ENCODE assay signal across 1 cellular context in the genomic region with DNA sequence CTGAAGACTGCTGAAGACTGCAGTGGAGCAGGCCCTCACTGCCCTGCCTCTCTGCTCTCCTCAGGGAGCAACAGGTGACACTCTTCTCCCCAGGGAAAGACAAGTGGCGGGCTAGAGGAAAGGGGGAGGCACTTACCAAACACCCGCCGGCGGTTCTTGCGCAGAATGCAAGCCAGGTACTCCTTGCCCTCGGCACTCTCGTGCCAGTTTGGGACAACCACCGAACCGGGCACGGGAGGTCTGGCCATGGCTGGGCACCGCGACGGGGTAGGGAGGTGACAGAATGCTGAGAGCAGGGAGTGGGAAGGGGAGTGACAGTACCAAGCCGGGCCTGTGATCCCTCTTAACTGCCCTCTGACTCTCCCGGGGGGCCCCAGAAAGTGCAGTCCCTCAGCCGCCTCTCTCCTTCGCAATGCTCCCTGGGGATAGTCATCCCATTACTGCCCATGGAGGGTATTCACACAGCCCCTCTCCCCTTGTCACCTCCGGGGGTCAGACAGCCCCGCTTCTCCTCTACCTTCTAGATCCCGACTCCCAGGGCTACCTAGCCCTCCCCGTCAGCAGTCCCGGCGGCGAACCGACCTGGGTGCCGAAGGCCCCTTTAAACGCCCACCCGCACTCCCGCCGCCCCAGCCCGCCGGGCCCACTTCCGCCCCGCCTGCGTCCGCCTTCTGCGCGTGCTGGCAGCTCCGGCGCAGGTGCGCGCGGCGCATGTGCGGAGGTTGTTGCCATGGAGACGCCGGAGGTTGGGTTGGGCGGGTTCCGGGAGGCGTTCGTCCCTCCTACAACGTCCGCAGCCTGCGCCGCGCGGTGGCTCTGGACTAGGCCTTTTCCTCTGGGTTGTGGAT.
TF ChIP-seq lines count a peak whose summit lies in the region.

A gene with protein sequence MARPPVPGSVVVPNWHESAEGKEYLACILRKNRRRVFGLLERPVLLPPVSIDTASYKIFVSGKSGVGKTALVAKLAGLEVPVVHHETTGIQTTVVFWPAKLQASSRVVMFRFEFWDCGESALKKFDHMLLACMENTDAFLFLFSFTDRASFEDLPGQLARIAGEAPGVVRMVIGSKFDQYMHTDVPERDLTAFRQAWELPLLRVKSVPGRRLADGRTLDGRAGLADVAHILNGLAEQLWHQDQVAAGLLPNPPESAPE (minus strand): TSS at position 689 of the 848 bp plus-strand sequence. CDS start 441 bp downstream, at position 248.

TF ChIP-seq in HepG2, 621 proteins besides CTCF, POLR2A, EP300 and RAD21 (continued from another document and continues in another):
- TF ChIP-seq, protein P1, sequence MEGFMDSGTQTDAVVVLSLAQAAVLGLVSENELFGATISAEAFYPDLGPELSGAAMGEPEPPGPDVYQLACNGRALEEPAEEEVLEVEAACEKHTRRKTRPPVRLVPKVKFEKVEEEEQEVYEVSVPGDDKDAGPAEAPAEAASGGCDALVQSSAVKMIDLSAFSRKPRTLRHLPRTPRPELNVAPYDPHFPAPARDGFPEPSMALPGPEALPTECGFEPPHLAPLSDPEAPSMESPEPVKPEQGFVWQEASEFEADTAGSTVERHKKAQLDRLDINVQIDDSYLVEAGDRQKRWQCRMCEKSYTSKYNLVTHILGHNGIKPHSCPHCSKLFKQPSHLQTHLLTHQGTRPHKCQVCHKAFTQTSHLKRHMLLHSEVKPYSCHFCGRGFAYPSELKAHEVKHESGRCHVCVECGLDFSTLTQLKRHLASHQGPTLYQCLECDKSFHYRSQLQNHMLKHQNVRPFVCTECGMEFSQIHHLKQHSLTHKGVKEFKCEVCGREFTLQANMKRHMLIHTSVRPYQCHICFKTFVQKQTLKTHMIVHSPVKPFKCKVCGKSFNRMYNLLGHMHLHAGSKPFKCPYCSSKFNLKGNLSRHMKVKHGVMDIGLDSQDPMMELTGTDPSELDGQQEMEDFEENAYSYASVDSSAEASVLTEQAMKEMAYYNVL (CRISPR knock-in tag; IDR thresholded peaks at IDR 0.05; ENCODE audit: borderline replicate concordance): no peak
- TF ChIP-seq EZH2 (conservative IDR thresholded peaks at IDR 0.05; ENCODE audit: low read depth, low read length) (no peak), MEIS1 (CRISPR knock-in tag; IDR thresholded peaks at IDR 0.05; ENCODE audit: borderline replicate concordance) (no peak), SRSF1 (optimal IDR thresholded peaks at IDR 0.05; ENCODE audit: low read depth, low read length) (no peak), PHF20 (CRISPR knock-in tag; IDR thresholded peaks at IDR 0.05) (peak; percentile 59), NCOA1 (CRISPR knock-in tag; IDR thresholded peaks at IDR 0.05) (no peak), ZNF232 (CRISPR knock-in tag; IDR thresholded peaks at IDR 0.05; ENCODE audit: borderline replicate concordance) (no peak), ZNF260 (CRISPR knock-in tag; IDR thresholded peaks at IDR 0.05; ENCODE audit: borderline replicate concordance, low read depth) (no peak), CBFB (CRISPR knock-in tag; IDR thresholded peaks at IDR 0.05) (no peak), CENPX (CRISPR knock-in tag; IDR thresholded peaks at IDR 0.05) (no peak), GPN1 (CRISPR knock-in tag; IDR thresholded peaks at IDR 0.05; ENCODE audit: borderline replicate concordance) (no peak), ZNF230 (CRISPR knock-in tag; IDR thresholded peaks at IDR 0.05) (no peak; the same call in 1 of the 2 replicates), HHEX (CRISPR knock-in tag; IDR thresholded peaks at IDR 0.05) (no peak), NFE2 (CRISPR knock-in tag; IDR thresholded peaks at IDR 0.05) (no peak), HIVEP1 (CRISPR knock-in tag; IDR thresholded peaks at IDR 0.05) (no peak), KDM1A (CRISPR knock-in tag; IDR thresholded peaks at IDR 0.05) (no peak), NCOA2 (CRISPR knock-in tag; IDR thresholded peaks at IDR 0.05) (0 out of 2 replicates have a peak, but pooled peaks have one; percentile 21), TSC22D2 (CRISPR knock-in tag; IDR thresholded peaks at IDR 0.05; ENCODE audit: borderline replicate concordance) (no peak), AGO2 (optimal IDR thresholded peaks at IDR 0.05; ENCODE audit: low read depth, low read length) (no peak), NPAS2 (CRISPR knock-in tag; IDR thresholded peaks at IDR 0.05; ENCODE audit: borderline replicate concordance) (no peak), ZKSCAN8 (CRISPR knock-in tag; IDR thresholded peaks at IDR 0.05; ENCODE audit: borderline replicate concordance) (no peak), ZIK1 (CRISPR knock-in tag; IDR thresholded peaks at IDR 0.05; ENCODE audit: borderline replicate concordance, low read depth) (no peak; the same call in 1 of the 2 replicates), CHD4 (IDR thresholded peaks at IDR 0.05; ENCODE audit: borderline replicate concordance, low read length) (no peak), DR1 (CRISPR knock-in tag; IDR thresholded peaks at IDR 0.05) (no peak), ZSCAN12 (CRISPR knock-in tag; IDR thresholded peaks at IDR 0.05) (peak; percentile 27; the same call in 1 of the 2 replicates)
- TF ChIP-seq, protein P2, sequence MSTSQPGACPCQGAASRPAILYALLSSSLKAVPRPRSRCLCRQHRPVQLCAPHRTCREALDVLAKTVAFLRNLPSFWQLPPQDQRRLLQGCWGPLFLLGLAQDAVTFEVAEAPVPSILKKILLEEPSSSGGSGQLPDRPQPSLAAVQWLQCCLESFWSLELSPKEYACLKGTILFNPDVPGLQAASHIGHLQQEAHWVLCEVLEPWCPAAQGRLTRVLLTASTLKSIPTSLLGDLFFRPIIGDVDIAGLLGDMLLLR (CRISPR knock-in tag; IDR thresholded peaks at IDR 0.05): 0 out of 2 replicates have a peak, but pooled peaks have one; percentile 50
- TF ChIP-seq, protein P3, sequence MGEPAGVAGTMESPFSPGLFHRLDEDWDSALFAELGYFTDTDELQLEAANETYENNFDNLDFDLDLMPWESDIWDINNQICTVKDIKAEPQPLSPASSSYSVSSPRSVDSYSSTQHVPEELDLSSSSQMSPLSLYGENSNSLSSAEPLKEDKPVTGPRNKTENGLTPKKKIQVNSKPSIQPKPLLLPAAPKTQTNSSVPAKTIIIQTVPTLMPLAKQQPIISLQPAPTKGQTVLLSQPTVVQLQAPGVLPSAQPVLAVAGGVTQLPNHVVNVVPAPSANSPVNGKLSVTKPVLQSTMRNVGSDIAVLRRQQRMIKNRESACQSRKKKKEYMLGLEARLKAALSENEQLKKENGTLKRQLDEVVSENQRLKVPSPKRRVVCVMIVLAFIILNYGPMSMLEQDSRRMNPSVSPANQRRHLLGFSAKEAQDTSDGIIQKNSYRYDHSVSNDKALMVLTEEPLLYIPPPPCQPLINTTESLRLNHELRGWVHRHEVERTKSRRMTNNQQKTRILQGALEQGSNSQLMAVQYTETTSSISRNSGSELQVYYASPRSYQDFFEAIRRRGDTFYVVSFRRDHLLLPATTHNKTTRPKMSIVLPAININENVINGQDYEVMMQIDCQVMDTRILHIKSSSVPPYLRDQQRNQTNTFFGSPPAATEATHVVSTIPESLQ (CRISPR knock-in tag; conservative IDR thresholded peaks at IDR 0.05): 0 out of 2 replicates have a peak, but pooled peaks have one; percentile 35
- TF ChIP-seq, protein P4, sequence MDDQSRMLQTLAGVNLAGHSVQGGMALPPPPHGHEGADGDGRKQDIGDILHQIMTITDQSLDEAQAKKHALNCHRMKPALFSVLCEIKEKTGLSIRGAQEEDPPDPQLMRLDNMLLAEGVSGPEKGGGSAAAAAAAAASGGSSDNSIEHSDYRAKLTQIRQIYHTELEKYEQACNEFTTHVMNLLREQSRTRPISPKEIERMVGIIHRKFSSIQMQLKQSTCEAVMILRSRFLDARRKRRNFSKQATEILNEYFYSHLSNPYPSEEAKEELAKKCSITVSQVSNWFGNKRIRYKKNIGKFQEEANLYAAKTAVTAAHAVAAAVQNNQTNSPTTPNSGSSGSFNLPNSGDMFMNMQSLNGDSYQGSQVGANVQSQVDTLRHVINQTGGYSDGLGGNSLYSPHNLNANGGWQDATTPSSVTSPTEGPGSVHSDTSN (CRISPR knock-in tag; IDR thresholded peaks at IDR 0.05; ENCODE audit: borderline replicate concordance): no peak
- TF ChIP-seq, protein P5, sequence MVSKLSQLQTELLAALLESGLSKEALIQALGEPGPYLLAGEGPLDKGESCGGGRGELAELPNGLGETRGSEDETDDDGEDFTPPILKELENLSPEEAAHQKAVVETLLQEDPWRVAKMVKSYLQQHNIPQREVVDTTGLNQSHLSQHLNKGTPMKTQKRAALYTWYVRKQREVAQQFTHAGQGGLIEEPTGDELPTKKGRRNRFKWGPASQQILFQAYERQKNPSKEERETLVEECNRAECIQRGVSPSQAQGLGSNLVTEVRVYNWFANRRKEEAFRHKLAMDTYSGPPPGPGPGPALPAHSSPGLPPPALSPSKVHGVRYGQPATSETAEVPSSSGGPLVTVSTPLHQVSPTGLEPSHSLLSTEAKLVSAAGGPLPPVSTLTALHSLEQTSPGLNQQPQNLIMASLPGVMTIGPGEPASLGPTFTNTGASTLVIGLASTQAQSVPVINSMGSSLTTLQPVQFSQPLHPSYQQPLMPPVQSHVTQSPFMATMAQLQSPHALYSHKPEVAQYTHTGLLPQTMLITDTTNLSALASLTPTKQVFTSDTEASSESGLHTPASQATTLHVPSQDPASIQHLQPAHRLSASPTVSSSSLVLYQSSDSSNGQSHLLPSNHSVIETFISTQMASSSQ (IDR thresholded peaks at IDR 0.05; ENCODE audit: low read depth): no peak
- TF ChIP-seq, protein P5 (CRISPR knock-in tag; IDR thresholded peaks at IDR 0.05; ENCODE audit: borderline replicate concordance): no peak
- TF ChIP-seq, protein P6, sequence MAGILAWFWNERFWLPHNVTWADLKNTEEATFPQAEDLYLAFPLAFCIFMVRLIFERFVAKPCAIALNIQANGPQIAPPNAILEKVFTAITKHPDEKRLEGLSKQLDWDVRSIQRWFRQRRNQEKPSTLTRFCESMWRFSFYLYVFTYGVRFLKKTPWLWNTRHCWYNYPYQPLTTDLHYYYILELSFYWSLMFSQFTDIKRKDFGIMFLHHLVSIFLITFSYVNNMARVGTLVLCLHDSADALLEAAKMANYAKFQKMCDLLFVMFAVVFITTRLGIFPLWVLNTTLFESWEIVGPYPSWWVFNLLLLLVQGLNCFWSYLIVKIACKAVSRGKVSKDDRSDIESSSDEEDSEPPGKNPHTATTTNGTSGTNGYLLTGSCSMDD (CRISPR knock-in tag; IDR thresholded peaks at IDR 0.05): no peak
- TF ChIP-seq, protein P7, sequence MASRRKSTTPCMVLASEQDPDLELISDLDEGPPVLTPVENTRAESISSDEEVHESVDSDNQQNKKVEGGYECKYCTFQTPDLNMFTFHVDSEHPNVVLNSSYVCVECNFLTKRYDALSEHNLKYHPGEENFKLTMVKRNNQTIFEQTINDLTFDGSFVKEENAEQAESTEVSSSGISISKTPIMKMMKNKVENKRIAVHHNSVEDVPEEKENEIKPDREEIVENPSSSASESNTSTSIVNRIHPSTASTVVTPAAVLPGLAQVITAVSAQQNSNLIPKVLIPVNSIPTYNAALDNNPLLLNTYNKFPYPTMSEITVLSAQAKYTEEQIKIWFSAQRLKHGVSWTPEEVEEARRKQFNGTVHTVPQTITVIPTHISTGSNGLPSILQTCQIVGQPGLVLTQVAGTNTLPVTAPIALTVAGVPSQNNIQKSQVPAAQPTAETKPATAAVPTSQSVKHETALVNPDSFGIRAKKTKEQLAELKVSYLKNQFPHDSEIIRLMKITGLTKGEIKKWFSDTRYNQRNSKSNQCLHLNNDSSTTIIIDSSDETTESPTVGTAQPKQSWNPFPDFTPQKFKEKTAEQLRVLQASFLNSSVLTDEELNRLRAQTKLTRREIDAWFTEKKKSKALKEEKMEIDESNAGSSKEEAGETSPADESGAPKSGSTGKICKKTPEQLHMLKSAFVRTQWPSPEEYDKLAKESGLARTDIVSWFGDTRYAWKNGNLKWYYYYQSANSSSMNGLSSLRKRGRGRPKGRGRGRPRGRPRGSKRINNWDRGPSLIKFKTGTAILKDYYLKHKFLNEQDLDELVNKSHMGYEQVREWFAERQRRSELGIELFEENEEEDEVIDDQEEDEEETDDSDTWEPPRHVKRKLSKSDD (CRISPR knock-in tag; IDR thresholded peaks at IDR 0.05; ENCODE audit: low read depth): no peak
- TF ChIP-seq, protein P8, sequence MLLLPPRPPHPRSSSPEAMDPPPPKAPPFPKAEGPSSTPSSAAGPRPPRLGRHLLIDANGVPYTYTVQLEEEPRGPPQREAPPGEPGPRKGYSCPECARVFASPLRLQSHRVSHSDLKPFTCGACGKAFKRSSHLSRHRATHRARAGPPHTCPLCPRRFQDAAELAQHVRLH (CRISPR knock-in tag; IDR thresholded peaks at IDR 0.05; ENCODE audit: borderline replicate concordance, low read depth): peak; percentile 48; the same call in 1 of the 2 replicates
